Comparison of ENCODE assay signal across 21 cellular contexts in genomic region chrX:13412208-13412600, GRCh38.
"Had no signal": no experiment of that assay in that cellular context is flagged by ENCODE, and none has a peak within 500 bp of the region (broad histone marks: within the 10 kb centered on the region; RNA-seq: fewer than 3 reads in every experiment).

No MANE protein-coding gene starts in this region.

- H3K4me1 ChIP-seq: breast epithelium, esophagus squamous epithelium, transverse colon had no signal

- H3K9me3 ChIP-seq: esophagus squamous epithelium, gastroesophageal sphincter, transverse colon had no signal

- H3K36me3 ChIP-seq: breast epithelium, esophagus squamous epithelium, gastroesophageal sphincter, transverse colon had no signal

- DNase-seq: activated naive CD4-positive, alpha-beta T cell treated with Interleukin-2 at 50 U/mL for 16 hours; activated naive CD8-positive, alpha-beta T cell treated with anti-CD3 and anti-CD28 coated beads for 36 hours; activated T-cell treated with anti-CD3 and anti-CD28 coated beads, Interleukin-2, amount 50 U/mL, for 1 hour; esophagus squamous epithelium; head of caudate nucleus; hypothalamus; kidney; naive thymus-derived CD8-positive, alpha-beta T cell; small intestine; stimulated activated naive B cell treated with anti-CD40 and anti-IgM and Interleukin-4, amounts not matched to agents 10 μg/mL and 1 μg/mL and 100 μg/mL, for 72 hours; transverse colon had no signal

- H3K9me3 Mint-ChIP-seq: activated naive CD8-positive, alpha-beta T cell treated with anti-CD3 and anti-CD28 coated beads for 36 hours; central memory CD8-positive, alpha-beta T cell had no signal

- H3K36me3 Mint-ChIP-seq: activated naive CD8-positive, alpha-beta T cell treated with anti-CD3 and anti-CD28 coated beads for 36 hours had no signal

- H3K4me3 ChIP-seq: breast epithelium, coronary artery, esophagus squamous epithelium, gastroesophageal sphincter, transverse colon had no signal

- H3K27ac Mint-ChIP-seq: activated naive CD8-positive, alpha-beta T cell treated with anti-CD3 and anti-CD28 coated beads for 36 hours; mesothelial cell of epicardium; naive thymus-derived CD8-positive, alpha-beta T cell; stimulated activated naive B cell treated with anti-CD40 and anti-IgM and Interleukin-4, amounts not matched to agents 10 μg/mL and 1 μg/mL and 100 μg/mL, for 72 hours; T-helper 2 cell treated with Interferon-gamma antibody and Interleukin-4, amounts not matched to agents 5 μg/mL and 100 μg/mL, for 36 hours had no signal

- FAIRE-seq: kidney, small intestine, TTC549, urothelium cell line had no signal

- H3K27me3 Mint-ChIP-seq: activated naive CD8-positive, alpha-beta T cell treated with anti-CD3 and anti-CD28 coated beads for 36 hours; central memory CD8-positive, alpha-beta T cell; naive thymus-derived CD8-positive, alpha-beta T cell had no signal

- ATAC-seq: gastroesophageal sphincter; left lobe of liver; naive thymus-derived CD8-positive, alpha-beta T cell; sciatic nerve; stimulated activated naive B cell treated with anti-CD40 and anti-IgM and Interleukin-4, amounts not matched to agents 10 μg/mL and 1 μg/mL and 100 μg/mL, for 72 hours had no signal

- H3K4me3 Mint-ChIP-seq: activated naive CD8-positive, alpha-beta T cell treated with anti-CD3 and anti-CD28 coated beads for 36 hours; central memory CD8-positive, alpha-beta T cell; mesothelial cell of epicardium; naive thymus-derived CD8-positive, alpha-beta T cell; stimulated activated naive B cell treated with anti-CD40 and anti-IgM and Interleukin-4, amounts not matched to agents 10 μg/mL and 1 μg/mL and 100 μg/mL, for 72 hours; T-helper 2 cell treated with Interferon-gamma antibody and Interleukin-4, amounts not matched to agents 5 μg/mL and 100 μg/mL, for 36 hours had no signal

- H3K27ac ChIP-seq: breast epithelium, coronary artery, esophagus squamous epithelium, gastroesophageal sphincter, transverse colon had no signal

- H3K4me1 Mint-ChIP-seq: activated naive CD8-positive, alpha-beta T cell treated with anti-CD3 and anti-CD28 coated beads for 36 hours; central memory CD8-positive, alpha-beta T cell had no signal

- H3K27me3 ChIP-seq: esophagus squamous epithelium, gastroesophageal sphincter, transverse colon had no signal
